In the genomic region with DNA sequence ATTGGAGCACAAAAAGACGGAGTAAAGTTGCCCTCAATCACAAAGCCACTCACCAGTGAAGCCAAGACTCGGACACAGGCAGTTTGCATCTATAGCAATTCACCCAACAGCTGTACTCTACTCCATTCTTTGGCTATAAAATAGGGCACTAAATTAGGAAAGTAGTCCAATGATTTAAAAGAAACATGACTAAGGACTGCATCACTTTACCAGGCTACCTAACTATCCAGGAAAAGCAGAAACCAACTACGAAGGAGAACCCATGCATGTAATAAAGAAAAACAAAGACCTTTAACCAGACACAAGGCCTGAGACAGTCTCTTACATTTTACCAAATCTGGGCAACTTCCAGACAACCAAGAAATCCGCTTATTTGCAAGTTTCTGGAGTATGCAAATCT, we compare ENCODE assay signal across 19 cellular contexts. TPM values are rescaled to one million over a fixed set of nuclear protein-coding genes. Genes with fewer than 3 reads are reported as not detected.
DNase-seq lines count a peak whose midpoint lies in the region; ATAC-seq and TF ChIP-seq lines count a peak whose summit lies in the region.
"Had no signal": no experiment of that assay in that cellular context is flagged by ENCODE, and none has a peak within 500 bp of the region (broad histone marks: within the 10 kb centered on the region; RNA-seq: fewer than 3 reads in every experiment).

No MANE protein-coding gene starts in this region.

- H3K4me1 Mint-ChIP-seq in CD4-positive, alpha-beta memory T cell = no peaks in the 10 kb centered on the region

- TF ChIP-seq CTCF in fibroblast of the aortic adventitia (IDR thresholded peaks at IDR 0.05; ENCODE audit: insufficient read depth, low read length) = no peak

- no peaks in the 10 kb centered on the region for H3K4me1 ChIP-seq in CD4-positive, alpha-beta memory T cell (ENCODE audit: insufficient read depth, low read length)

- H3K36me3 ChIP-seq in CD4-positive, alpha-beta memory T cell (ENCODE audit: insufficient read depth, low read length) = no peaks in the 10 kb centered on the region

- ATAC-seq in HG02763 (IDR thresholded peaks at IDR 0.05; ENCODE audit: unreplicated experiment) = no peak
- ATAC-seq: HCT116, K562, Panc1 had no signal

- no peak overlapping the region for H3K4me3 Mint-ChIP-seq in CD4-positive, alpha-beta memory T cell

- no peaks in the 10 kb centered on the region for H3K27me3 Mint-ChIP-seq in CD4-positive, alpha-beta memory T cell

- DNase-seq in EH (ENCODE audit: low read depth) (peak; percentile 30), astrocyte of the hippocampus (ENCODE audit: low read depth, low spot score) (peak; percentile 13), fibroblast of the aortic adventitia (ENCODE audit: low read depth) (peak; percentile 20), pons (ENCODE audit: low spot score) (peak; percentile 72), NCI-H510A treated with DMSO at 0.1 percent for 48 hours (lab: John Stamatoyannopoulos, UW) (no peak), NCI-H1417 treated with DMSO at 0.1 percent for 48 hours (lab: John Stamatoyannopoulos, UW) (no peak)
- DNase-seq in CD4-positive, alpha-beta memory T cell = no peak
- DNase-seq: 8988T, COR-L47, DMS153, NCI-H1694 treated with DMSO at 0.1 percent for 48 hours, NCI-H446, NCI-H748 treated with DMSO at 0.1 percent for 48 hours, Right ventricle myocardium superior had no signal

- H3K27ac Mint-ChIP-seq in CD4-positive, alpha-beta memory T cell = no peak overlapping the region

- intact Hi-C loops in CD4-positive, alpha-beta memory T cell (cut with micrococcal nuclease) = no loop called here

- H3K9me3 Mint-ChIP-seq in CD4-positive, alpha-beta memory T cell = peaks cover 0 to 16% (median 9%) of the 10 kb centered on the region in 8 donors

- H3K27me3 ChIP-seq in CD4-positive, alpha-beta memory T cell (ENCODE audit: insufficient read depth, low read length) = no peaks in the 10 kb centered on the region

- POLR2A ChIA-PET in CD4-positive, alpha-beta memory T cell (lab: Charles Lee; ENCODE audit: partially characterized antibody) = no interaction called here

- no peak overlapping the region for H3K27ac ChIP-seq in CD4-positive, alpha-beta memory T cell (ENCODE audit: low read depth, low read length)
- H3K27ac ChIP-seq: C4-2B had no signal

- no peaks in the 10 kb centered on the region for H3K9me3 ChIP-seq in CD4-positive, alpha-beta memory T cell (ENCODE audit: control insufficient read depth in 1 of 2, low read length in 2 of 2)

- H3K4me3 ChIP-seq in fibroblast of the aortic adventitia (ENCODE audit: low read depth, low read length) = no peak overlapping the region
- H3K4me3 ChIP-seq in CD4-positive, alpha-beta memory T cell (ENCODE audit: low read length in 2 of 2) = no peak overlapping the region
- H3K4me3 ChIP-seq: K562 had no signal

- CTCF ChIA-PET in CD4-positive, alpha-beta memory T cell (lab: Charles Lee; ENCODE audit: partially characterized antibody) = no interaction called here

- no peaks in the 10 kb centered on the region for H3K36me3 Mint-ChIP-seq in CD4-positive, alpha-beta memory T cell

RNA-seq across cellular contexts. Expression of a gene that starts 59.9 kb away (rescaled TPM):
- 397 and 695 TPM in 2 replicates for total RNA-seq in fibroblast of the aortic adventitia (ENCODE audit: low replicate concordance)
- total RNA-seq in CD4-positive, alpha-beta memory T cell = not detected
- not detected for polyA plus RNA-seq in CD4-positive, alpha-beta memory T cell
- polyA plus RNA-seq: K562 had no signal

Comparison
In these comparisons a context has a peak if more than half of its experiments do, and no peak if none do; other contexts are left out.
1. DNase-seq: peak in EH (single experiment), astrocyte of the hippocampus (single experiment), fibroblast of the aortic adventitia (single experiment) and pons (single experiment); none in NCI-H510A treated with DMSO at 0.1 percent for 48 hours (single experiment), NCI-H1417 treated with DMSO at 0.1 percent for 48 hours (single experiment) and CD4-positive, alpha-beta memory T cell (0 of 5).
2. RNA of a gene that starts 59.9 kb away (total RNA-seq): 397 to 695 TPM in fibroblast of the aortic adventitia; not detected in CD4-positive, alpha-beta memory T cell; every median in the first group is over 100 times any median in the second.